In the genomic region with DNA sequence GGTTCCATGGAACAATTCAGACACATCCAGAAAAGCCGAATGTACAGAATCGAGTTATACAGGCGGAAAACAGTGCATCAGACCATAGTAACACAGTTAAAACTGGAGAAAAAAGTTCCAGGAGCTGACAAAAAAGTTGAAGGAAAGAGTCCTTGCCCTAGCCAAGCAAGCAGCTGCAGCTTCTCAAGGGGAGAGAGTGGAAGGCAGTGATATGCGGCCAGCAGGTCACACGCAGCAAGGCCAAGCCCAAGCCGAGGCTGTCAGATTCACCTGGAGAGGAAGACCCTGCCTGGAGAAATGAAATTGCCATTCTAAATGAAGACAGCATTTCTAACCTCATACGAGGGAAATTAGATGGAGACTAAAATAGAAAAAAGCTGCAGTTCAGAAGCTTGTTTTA, we compare ENCODE assay signal across 25 cellular contexts.
"Had no signal": no experiment of that assay in that cellular context is flagged by ENCODE, and none has a peak within 500 bp of the region (broad histone marks: within the 10 kb centered on the region; RNA-seq: fewer than 3 reads in every experiment).

No MANE protein-coding gene starts in this region.

- H3K4me3 Mint-ChIP-seq: naive thymus-derived CD8-positive, alpha-beta T cell; nephron; neural crest cell; stimulated activated memory B cell treated with anti-CD40 and anti-IgM and Interleukin-4, amounts not matched to agents 10 μg/mL and 1 μg/mL and 100 μg/mL, for 72 hours; stimulated activated naive CD8-positive, alpha-beta T cell treated with anti-CD3 and anti-CD28 coated beads, Interleukin-15, amount 100 ng/mL, for 72 hours; type B pancreatic cell had no signal

- H3K4me2 ChIP-seq: smooth muscle cell had no signal

- DNase-seq: hippocampal formation; islet precursor cell; lower lobe of right lung; mammary epithelial cell; mesenchymal stem cell; naive thymus-derived CD8-positive, alpha-beta T cell; nucleus accumbens; right lobe of liver; stimulated activated CD4-positive, alpha-beta T cell treated with anti-CD3 and anti-CD28 coated beads, Interleukin-1b, Interleukin-23, amount 100 ng/mL, for 48 hours; stimulated activated CD4-positive, alpha-beta T cell treated with anti-CD3 and anti-CD28 coated beads, Interleukin-2, amount 100 ng/mL, for 48 hours; stimulated activated CD4-positive, alpha-beta T cell treated with anti-CD3 and anti-CD28 coated beads, Interleukin-4, amount 100 ng/mL, for 4 hours; stimulated activated CD8-positive, alpha-beta memory T cell treated with anti-CD3 and anti-CD28 coated beads, Interleukin-4, amount 100 ng/mL, for 48 hours; stimulated activated naive CD4-positive, alpha-beta T cell treated with Interleukin-2 at 50 U/mL for 16 hours; stimulated activated naive CD8-positive, alpha-beta T cell treated with anti-CD3 and anti-CD28 coated beads, Interleukin-15, amount 100 ng/mL, for 72 hours; substantia nigra had no signal

- H3K27ac ChIP-seq: lower lobe of right lung, parathyroid adenoma, right atrium auricular region, right lobe of liver, tibial nerve, vagina had no signal

- H3K27me3 ChIP-seq: right atrium auricular region, right lobe of liver, tibial nerve, vagina had no signal

- H3K4me3 ChIP-seq: lower lobe of right lung, right atrium auricular region, right lobe of liver, smooth muscle cell, tibial nerve, vagina had no signal

- H3K9ac ChIP-seq: parathyroid adenoma had no signal

- H3K36me3 ChIP-seq: lower lobe of right lung, right atrium auricular region, right lobe of liver, vagina had no signal

- H3K9me3 ChIP-seq: lower lobe of right lung, right atrium auricular region, right lobe of liver, tibial nerve, vagina had no signal

- H3K27ac Mint-ChIP-seq: stimulated activated memory B cell treated with anti-CD40 and anti-IgM and Interleukin-4, amounts not matched to agents 10 μg/mL and 1 μg/mL and 100 μg/mL, for 72 hours; type B pancreatic cell had no signal

- H3K79me2 ChIP-seq: parathyroid adenoma had no signal

- H2AFZ ChIP-seq: parathyroid adenoma had no signal

- H3K4me1 ChIP-seq: parathyroid adenoma, right atrium auricular region had no signal

- H3K27me3 Mint-ChIP-seq: stimulated activated memory B cell treated with anti-CD40 and anti-IgM and Interleukin-4, amounts not matched to agents 10 μg/mL and 1 μg/mL and 100 μg/mL, for 72 hours; stimulated activated naive CD8-positive, alpha-beta T cell treated with anti-CD3 and anti-CD28 coated beads, Interleukin-15, amount 100 ng/mL, for 72 hours; type B pancreatic cell had no signal

- H3K9me3 Mint-ChIP-seq: neural crest cell; stimulated activated memory B cell treated with anti-CD40 and anti-IgM and Interleukin-4, amounts not matched to agents 10 μg/mL and 1 μg/mL and 100 μg/mL, for 72 hours had no signal

- ATAC-seq: left lobe of liver; lower lobe of right lung; naive thymus-derived CD8-positive, alpha-beta T cell; right lobe of liver; stimulated activated memory B cell treated with anti-CD40 and anti-IgM and Interleukin-4, amounts not matched to agents 10 μg/mL and 1 μg/mL and 100 μg/mL, for 72 hours; stimulated activated naive CD8-positive, alpha-beta T cell treated with anti-CD3 and anti-CD28 coated beads, Interleukin-15, amount 100 ng/mL, for 72 hours had no signal
